31 cellular contexts compared by ENCODE assay signal in the genomic region with DNA sequence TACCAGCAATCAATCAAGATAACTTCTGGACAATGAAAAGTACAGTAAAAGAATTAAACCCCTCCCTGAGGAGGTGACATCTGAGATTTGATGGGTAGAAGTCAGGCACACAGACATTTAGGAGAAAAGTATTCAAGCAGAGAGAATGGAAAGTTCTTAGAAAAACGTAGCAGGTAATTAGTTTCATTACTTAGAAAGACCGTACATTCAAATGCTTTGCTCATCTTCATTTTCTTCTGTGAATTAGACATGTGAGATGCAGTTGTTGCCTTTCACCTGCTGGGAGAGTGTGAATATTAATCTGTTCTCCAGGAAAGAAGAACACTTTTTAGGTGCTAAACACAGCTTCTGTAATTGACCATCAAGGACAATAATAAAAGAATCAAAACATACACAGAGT.
"Had no signal": no experiment of that assay in that cellular context is flagged by ENCODE, and none has a peak within 500 bp of the region (broad histone marks: within the 10 kb centered on the region; RNA-seq: fewer than 3 reads in every experiment).

No MANE protein-coding gene starts in this region.

- H3K27ac Mint-ChIP-seq: activated CD4-positive, alpha-beta T cell treated with anti-CD3 and anti-CD28 coated beads, Interleukin-2, amount 10 ng/mL, durations not matched to agents 7 days and 5 days; activated CD8-positive, alpha-beta memory T cell treated with anti-CD3 and anti-CD28 coated beads, Interleukin-2, amount 10 ng/mL, durations not matched to agents 7 days and 5 days; activated naive CD8-positive, alpha-beta T cell; brain; dendritic cell treated with granulocyte-macrophage colony-stimulating factor and Interleukin-4, amounts not matched to agents 40 ng/mL and 50 ng/mL, for 4 days; T-helper 17 cell had no signal

- H3K9me3 Mint-ChIP-seq: activated CD4-positive, alpha-beta T cell treated with anti-CD3 and anti-CD28 coated beads, Interleukin-2, amount 10 ng/mL, durations not matched to agents 7 days and 5 days; dendritic cell treated with granulocyte-macrophage colony-stimulating factor and Interleukin-4, amounts not matched to agents 40 ng/mL and 50 ng/mL, for 4 days had no signal

- DNase-seq: activated CD4-positive, alpha-beta T cell treated with anti-CD3 and anti-CD28 coated beads for 1 hour; activated CD4-positive, alpha-beta T cell treated with anti-CD3 and anti-CD28 coated beads, Interleukin-2, amount 10 ng/mL, durations not matched to agents 7 days and 5 days; activated CD4-positive, alpha-beta T cell treated with anti-CD3 and anti-CD28 coated beads, Interleukin-2, amount 50 U/mL, for 48 hours; activated CD4-positive, CD25-positive, alpha-beta regulatory T cell; activated CD8-positive, alpha-beta memory T cell treated with anti-CD3 and anti-CD28 coated beads for 24 hours; activated CD8-positive, alpha-beta memory T cell treated with anti-CD3 and anti-CD28 coated beads, Interleukin-2, amount 10 ng/mL, durations not matched to agents 7 days and 5 days; activated CD8-positive, alpha-beta memory T cell treated with anti-CD3 and anti-CD28 coated beads, Interleukin-2, amount 50 U/mL, for 48 hours; activated effector memory CD4-positive, alpha-beta T cell treated with Interleukin-2 at 50 U/mL for 16 hours; activated T-cell treated with anti-CD3 and anti-CD28 coated beads, Interleukin-2, amount 50 U/mL, for 48 hours; adrenal gland; central memory CD4-positive, alpha-beta T cell; colonic mucosa; NCI-H1105; NCI-H1417 treated with DMSO at 0.1 percent for 48 hours; NCI-H1930; NCI-H2081 treated with DMSO at 0.1 percent for 48 hours; NCI-H226; NCI-H446 treated with DMSO at 0.1 percent for 48 hours; NCI-H524; PC-3; Peyer's patch; RPMI8226; SHP77 treated with DMSO at 0.1 percent for 48 hours; SK-N-SH; T-helper 17 cell; T1000; WERI-Rb-1 had no signal

- H3K27me3 Mint-ChIP-seq: activated CD4-positive, alpha-beta T cell treated with anti-CD3 and anti-CD28 coated beads, Interleukin-2, amount 10 ng/mL, durations not matched to agents 7 days and 5 days; activated naive CD8-positive, alpha-beta T cell; dendritic cell treated with granulocyte-macrophage colony-stimulating factor and Interleukin-4, amounts not matched to agents 40 ng/mL and 50 ng/mL, for 4 days had no signal

- H3K36me3 Mint-ChIP-seq: activated CD8-positive, alpha-beta memory T cell treated with anti-CD3 and anti-CD28 coated beads, Interleukin-2, amount 10 ng/mL, durations not matched to agents 7 days and 5 days; brain had no signal

- FAIRE-seq: bronchial epithelial cell had no signal

- ATAC-seq: activated CD8-positive, alpha-beta memory T cell treated with anti-CD3 and anti-CD28 coated beads, Interleukin-2, amount 10 ng/mL, durations not matched to agents 7 days and 5 days; PC-3; T-helper 17 cell had no signal

- H3K4me3 Mint-ChIP-seq: activated CD4-positive, alpha-beta T cell treated with anti-CD3 and anti-CD28 coated beads, Interleukin-2, amount 10 ng/mL, durations not matched to agents 7 days and 5 days; activated CD8-positive, alpha-beta memory T cell treated with anti-CD3 and anti-CD28 coated beads, Interleukin-2, amount 10 ng/mL, durations not matched to agents 7 days and 5 days; activated naive CD8-positive, alpha-beta T cell; brain; dendritic cell treated with granulocyte-macrophage colony-stimulating factor and Interleukin-4, amounts not matched to agents 40 ng/mL and 50 ng/mL, for 4 days; T-helper 17 cell had no signal

- H3K4me1 Mint-ChIP-seq: T-helper 17 cell had no signal
